In the genomic region with DNA sequence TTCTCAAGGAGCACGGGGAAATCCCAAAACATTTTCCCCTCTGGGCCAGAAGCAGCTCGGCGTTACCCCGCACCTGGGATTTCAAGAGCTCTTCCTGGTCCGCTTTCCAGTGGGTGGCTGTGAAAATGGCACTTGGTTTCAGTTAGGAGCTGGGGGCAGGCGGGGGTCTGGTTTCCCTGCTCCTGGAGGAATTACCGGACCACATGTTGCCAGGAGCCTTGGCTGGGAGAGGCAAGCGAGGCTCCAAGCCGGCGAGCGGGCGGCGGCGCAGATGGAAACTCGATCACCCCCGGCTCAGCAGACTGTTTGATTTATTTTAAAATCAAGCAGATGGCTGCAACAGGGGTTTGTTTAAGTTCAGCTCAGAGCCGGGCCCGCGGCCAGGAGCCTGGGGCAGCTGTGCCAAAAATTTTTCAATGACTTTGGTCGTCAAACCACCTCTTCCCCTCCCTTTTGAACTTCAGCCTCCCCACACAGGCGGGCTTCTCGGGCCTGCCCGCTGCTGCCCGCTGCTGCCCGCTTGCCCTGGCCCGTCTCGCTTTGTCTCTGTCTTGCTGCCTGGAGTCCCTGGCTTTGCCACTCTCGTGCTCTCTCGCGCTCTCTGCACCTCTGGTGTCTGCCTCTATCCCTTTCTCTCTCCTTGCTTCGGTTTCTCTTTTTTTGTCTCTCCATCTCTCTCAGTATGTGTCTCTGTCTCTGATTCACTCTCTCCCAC, we compare ENCODE assay signal across 8 cellular contexts.
DNase-seq lines count a peak whose midpoint lies in the region; ATAC-seq, FAIRE-seq and TF ChIP-seq lines count a peak whose summit lies in the region.

No MANE protein-coding gene starts in this region.

- ATAC-seq in GM21515 (IDR thresholded peaks at IDR 0.05; ENCODE audit: unreplicated experiment), result no peak

- H3K9me3 Mint-ChIP-seq in CD8-positive, alpha-beta memory T cell, result no peaks in the 10 kb centered on the region

- H3K27me3 ChIP-seq in CD8-positive, alpha-beta memory T cell (ENCODE audit: insufficient read depth, low read length, poor library complexity, severe bottlenecking), result no peaks in the 10 kb centered on the region

- POLR2A ChIA-PET in CD8-positive, alpha-beta memory T cell (lab: Charles Lee), result no interaction called here

- no peak for FAIRE-seq in HTR-8/SVneo (lab: Jason Lieb, UNC)

- TF ChIP-seq CTCF in epithelial cell of proximal tubule (conservative IDR thresholded peaks at IDR 0.05; ENCODE audit: low read depth, low read length), result no peak

- no peak overlapping the region for H3K27ac Mint-ChIP-seq in CD8-positive, alpha-beta memory T cell

- no peaks in the 10 kb centered on the region for H3K9me3 ChIP-seq in CD8-positive, alpha-beta memory T cell (ENCODE audit: low read length)

- no peaks in the 10 kb centered on the region for H3K36me3 ChIP-seq in CD8-positive, alpha-beta memory T cell (ENCODE audit: insufficient read depth, low read length)

- H3K4me1 ChIP-seq in CD8-positive, alpha-beta memory T cell (ENCODE audit: insufficient read depth, low read length), result no peaks in the 10 kb centered on the region

- peak; percentile 91 for DNase-seq in DMS79 treated with DMSO at 0.1 percent for 48 hours (lab: John Stamatoyannopoulos, UW)
- DNase-seq in NCI-H82 (lab: John Stamatoyannopoulos, UW), result peak; percentile 94
- DNase-seq in epithelial cell of proximal tubule (ENCODE audit: low read depth), result no peak
- DNase-seq in myocyte (ENCODE audit: low read depth), result peak; percentile 96
- no peak for DNase-seq in CD8-positive, alpha-beta memory T cell
- DNase-seq in LoVo (ENCODE audit: low spot score), result no peak
- DNase-seq in HTR-8/SVneo (ENCODE audit: insufficient read length, low spot score), result no peak

- CTCF ChIA-PET in CD8-positive, alpha-beta memory T cell (lab: Charles Lee), result no interaction called here

- peaks cover 4 to 6% of the 10 kb centered on the region in 2 donors for H3K27me3 Mint-ChIP-seq in CD8-positive, alpha-beta memory T cell

- peak overlapping the region; percentile 41 for H3K4me3 ChIP-seq in epithelial cell of proximal tubule (ENCODE audit: low read depth, low read length)
- H3K4me3 ChIP-seq in CD8-positive, alpha-beta memory T cell (ENCODE audit: low read length), result no peak overlapping the region

- H3K4me1 Mint-ChIP-seq in CD8-positive, alpha-beta memory T cell, result no peaks in the 10 kb centered on the region

- H3K27ac ChIP-seq in CD8-positive, alpha-beta memory T cell (ENCODE audit: low read depth, low read length), result no peak overlapping the region

- no peak overlapping the region for H3K4me3 Mint-ChIP-seq in CD8-positive, alpha-beta memory T cell

- no peaks in the 10 kb centered on the region for H3K36me3 Mint-ChIP-seq in CD8-positive, alpha-beta memory T cell

Comparison
In these comparisons a context has a peak if more than half of its experiments do, and no peak if none do; other contexts are left out.
1. DNase-seq: peak in DMS79 treated with DMSO at 0.1 percent for 48 hours (single experiment), NCI-H82 (single experiment) and myocyte (single experiment); none in epithelial cell of proximal tubule (single experiment), CD8-positive, alpha-beta memory T cell (0 of 5), LoVo (single experiment) and HTR-8/SVneo (single experiment).